2 cellular contexts compared by ENCODE assay signal in genomic region chr1:168092566-168093355, GRCh38.
A peak's percentile ranks its signal among the peaks of the same experiment; 100 is the strongest.
TF ChIP-seq lines count a peak whose summit lies in the region.

No MANE protein-coding gene starts in this region.

TF ChIP-seq in Ishikawa, 13 proteins besides CTCF, POLR2A, EP300 and RAD21 (continued from another document):
- no peak for TF ChIP-seq REST (IDR thresholded peaks at IDR 0.05; ENCODE audit: low read depth)
- TF ChIP-seq TEAD4 (IDR thresholded peaks at IDR 0.05) = no peak
- TF ChIP-seq NFIC (IDR thresholded peaks at IDR 0.05) = no peak
- no peak for TF ChIP-seq CREB1 (IDR thresholded peaks at IDR 0.05; ENCODE audit: low read depth)
- no peak for TF ChIP-seq USF1 (IDR thresholded peaks at IDR 0.05)
- no peak for TF ChIP-seq MAX (IDR thresholded peaks at IDR 0.05)
- no peak for TF ChIP-seq TCF12 (IDR thresholded peaks at IDR 0.05; ENCODE audit: low read depth)
- no peak for TF ChIP-seq CEBPB (IDR thresholded peaks at IDR 0.05)
- TF ChIP-seq YY1 (IDR thresholded peaks at IDR 0.05; ENCODE audit: low read depth) = no peak
- TF ChIP-seq FOXM1 (IDR thresholded peaks at IDR 0.05; ENCODE audit: borderline replicate concordance, low read depth) = no peak

TF ChIP-seq in K562, 482 proteins besides CTCF, POLR2A, EP300 and RAD21 (continued from another document):
- TF ChIP-seq ZNF518B (CRISPR knock-in tag; IDR thresholded peaks at IDR 0.05) (no peak), SMARCA4 (IDR thresholded peaks at IDR 0.05) (0 out of 2 replicates have a peak, but pooled peaks have one; percentile 23), CBX2 (IDR thresholded peaks at IDR 0.05; ENCODE audit: insufficient read depth, low read length, poor library complexity, severe bottlenecking) (no peak), RB1 (IDR thresholded peaks at IDR 0.05; ENCODE audit: low read depth) (0 out of 2 replicates have a peak, but pooled peaks have one; percentile 14)
